ENCODE assay signal across 29 cellular contexts in the genomic region with DNA sequence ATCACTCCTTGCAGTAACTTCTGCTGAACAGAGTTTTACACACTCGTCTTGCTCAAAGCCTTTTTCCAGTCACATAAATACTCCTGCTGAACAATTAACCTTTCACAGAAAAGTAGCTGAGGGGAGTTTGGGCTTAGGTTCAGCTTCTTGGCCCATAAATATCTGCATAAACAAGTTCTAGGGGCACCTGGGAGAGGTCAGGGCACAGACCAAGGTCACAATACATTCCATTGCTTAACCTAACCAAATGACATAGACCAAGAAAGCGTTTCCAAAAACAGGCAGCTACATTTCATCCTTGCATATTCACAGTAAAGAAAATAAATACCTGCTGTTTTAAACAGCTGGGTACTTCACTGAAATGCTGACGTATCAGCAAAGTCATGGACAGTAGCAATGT.
A peak's percentile ranks its signal among the peaks of the same experiment; 100 is the strongest.
DNase-seq lines count a peak whose midpoint lies in the region; ATAC-seq, FAIRE-seq and TF ChIP-seq lines count a peak whose summit lies in the region.
"Had no signal": no experiment of that assay in that cellular context is flagged by ENCODE, and none has a peak within 500 bp of the region (broad histone marks: within the 10 kb centered on the region; RNA-seq: fewer than 3 reads in every experiment).

No MANE protein-coding gene starts in this region.

- no peak overlapping the region for H3K4me2 ChIP-seq in H1 (ENCODE audit: insufficient read depth in 1 of 2, low read depth in 2 of 2, low read length in 2 of 2)
- H3K4me2 ChIP-seq: BLaER1 had no signal

- no peaks in the 10 kb centered on the region for H3K27me3 ChIP-seq in ascending aorta
- H3K27me3 ChIP-seq in H1 (replicated peaks in 1 of 4; ENCODE audit: control insufficient read depth in 3 of 4, extremely low read depth in 1 of 4, insufficient read depth in 3 of 4, low read length in 3 of 4), result peaks cover 0 to 8% (median 4%) of the 10 kb centered on the region in 4 experiments; a peak in 4 of 7 replicates
- H3K27me3 ChIP-seq: BE2C, BLaER1 had no signal

- H2BK5ac ChIP-seq in H1 (ENCODE audit: low read depth, low read length), result no peak overlapping the region

- H3K9ac ChIP-seq in H1 (replicated peaks in 1 of 4; ENCODE audit: extremely low read depth in 1 of 4, low read depth in 3 of 4, low read length in 3 of 4), result no peak overlapping the region
- H3K9ac ChIP-seq: BLaER1 had no signal

- H3K56ac ChIP-seq in H1 (replicated peaks; ENCODE audit: insufficient read length, low read depth, low read length), result no peak overlapping the region

- TF ChIP-seq CTCF in ascending aorta (IDR thresholded peaks at IDR 0.05) (no peak), astrocyte of the spinal cord (IDR thresholded peaks at IDR 0.05; ENCODE audit: low read depth, low read length) (no peak), H1 (IDR thresholded peaks at IDR 0.05; ENCODE audit: control extremely low read depth in 1 of 3, insufficient read depth in 1 of 3, low read depth in 1 of 3, low read length in 3 of 3) (no peak), nephron (IDR thresholded peaks at IDR 0.05; ENCODE audit: unreplicated experiment in 3 of 3) (no peak), mucosa of descending colon (IDR thresholded peaks at IDR 0.05) (no peak)

- no peak overlapping the region for H2BK20ac ChIP-seq in H1 (ENCODE audit: low read length)

- no peak for ATAC-seq in mucosa of descending colon
- ATAC-seq: GM12878 had no signal

- TF ChIP-seq EP300 in H1 (IDR thresholded peaks at IDR 0.05; ENCODE audit: borderline replicate concordance in 1 of 2, low read depth in 2 of 2, low read length in 2 of 2), result no peak

- H3K4me3 ChIP-seq in ascending aorta (no peak overlapping the region), astrocyte of the spinal cord (ENCODE audit: low read depth, low read length) (no peak overlapping the region), H1 (ENCODE audit: extremely low read depth in 1 of 4, insufficient read depth in 2 of 4, low read depth in 3 of 4, low read length in 4 of 4) (no peak overlapping the region), mucosa of descending colon (no peak overlapping the region)
- H3K4me3 ChIP-seq: BLaER1, GM12878 had no signal

- FAIRE-seq in H1 (lab: Jason Lieb, UNC), result no peak
- FAIRE-seq: A204.1, GM12878, GM12892, GM18507 had no signal

- no peak overlapping the region for H2AFZ ChIP-seq in H1 (ENCODE audit: low read length)

- no peaks in the 10 kb centered on the region for H3K36me3 Mint-ChIP-seq in nephron (ENCODE audit: low read depth)
- H3K36me3 Mint-ChIP-seq: CD14-positive monocyte; CD4-positive, alpha-beta memory T cell; CD4-positive, CD25-positive, alpha-beta regulatory T cell; CD8-positive, alpha-beta memory T cell had no signal

- H2BK12ac ChIP-seq in H1 (ENCODE audit: low read depth, low read length), result no peak overlapping the region

- H3K79me1 ChIP-seq in H1 (ENCODE audit: low read depth, low read length), result no peaks in the 10 kb centered on the region

- POLR2A ChIA-PET in H1 (lab: Charles Lee; ENCODE audit: partially characterized antibody), result no interaction called here

- H3K4me1 Mint-ChIP-seq in nephron, result peaks cover 21% of the 10 kb centered on the region
- H3K4me1 Mint-ChIP-seq: CD14-positive monocyte; CD4-positive, alpha-beta memory T cell; CD4-positive, CD25-positive, alpha-beta regulatory T cell; CD8-positive, alpha-beta memory T cell had no signal

- TF ChIP-seq POLR2A in H1 (IDR thresholded peaks at IDR 0.05; ENCODE audit: control extremely low read depth in 1 of 2, low read depth in 2 of 2, low read length in 2 of 2), result no peak

- no peak for TF ChIP-seq RAD21 in H1 (IDR thresholded peaks at IDR 0.05 in 1 of 2, conservative IDR thresholded peaks at IDR 0.05 in 1 of 2; ENCODE audit: low read depth in 2 of 2, low read length in 2 of 2)

- H3K4me1 ChIP-seq in ascending aorta (peaks cover 5 to 35% of the 10 kb centered on the region in 2 donors), H1 (replicated peaks in 1 of 4; ENCODE audit: control insufficient read depth in 3 of 4, insufficient read depth in 4 of 4, low read length in 3 of 4) (peaks cover 0 to 8% (median 2%) of the 10 kb centered on the region in 4 experiments; a peak in 3 of 7 replicates), mucosa of descending colon (ENCODE audit: low read depth) (peaks cover 25% of the 10 kb centered on the region)
- H3K4me1 ChIP-seq: BE2C, BLaER1 had no signal

- no peak overlapping the region for H3K18ac ChIP-seq in H1 (ENCODE audit: extremely low read depth, low read length)

- H3K4ac ChIP-seq in H1 (replicated peaks; ENCODE audit: insufficient read length, low read depth, low read length), result peak overlapping the region; percentile 61

- no peak for DNase-seq in ascending aorta (ENCODE audit: low spot score in 2 of 2)
- DNase-seq in astrocyte of the spinal cord (ENCODE audit: low read depth, low spot score), result peak; percentile 4
- no peak for DNase-seq in H1 (ENCODE audit: low read depth in 1 of 2, low spot score in 2 of 2)
- DNase-seq in pons (ENCODE audit: low spot score), result no peak
- no peak for DNase-seq in GOT3 (lab: John Stamatoyannopoulos, UW)
- no peak for DNase-seq in stimulated activated naive CD4-positive, alpha-beta T cell treated with Interleukin-2 at 50 U/mL for 16 hours (lab: John Stamatoyannopoulos, UW)
- no peak for DNase-seq in mucosa of descending colon
- DNase-seq: 8988T; ACHN; BE2C; C1 segment of cervical spinal cord; CD4-positive, alpha-beta memory T cell; CD4-positive, CD25-positive, alpha-beta regulatory T cell; CD8-positive, alpha-beta memory T cell; COR-L47; DMS 273 treated with DMSO at 0.1 percent for 48 hours; DMS153; DMS53; DMS79; DND-41; EL; GDM1 had no signal

- CTCF ChIA-PET in H1 (lab: Charles Lee; ENCODE audit: partially characterized antibody), result no interaction called here

- H3K9me3 Mint-ChIP-seq in nephron, result peaks cover 2% of the 10 kb centered on the region

- H2BK15ac ChIP-seq in H1 (ENCODE audit: low read length), result no peak overlapping the region

- in situ Hi-C loops in astrocyte of the spinal cord (cut with HindIII; ENCODE audit: low sequenced_read_pairs), result no loop called here

- H3K9me3 ChIP-seq in ascending aorta (no peaks in the 10 kb centered on the region), H1 (ENCODE audit: insufficient read depth in 2 of 2, low read depth in 1 of 2, low read length in 1 of 2) (no peaks in the 10 kb centered on the region), mucosa of descending colon (no peaks in the 10 kb centered on the region)
- H3K9me3 ChIP-seq: BE2C, BLaER1 had no signal

- H3K27ac Mint-ChIP-seq in nephron, result peak overlapping the region in 2 of 3 experiments; percentile 35 to 74
- H3K27ac Mint-ChIP-seq: CD14-positive monocyte; CD4-positive, alpha-beta memory T cell; CD4-positive, CD25-positive, alpha-beta regulatory T cell; CD8-positive, alpha-beta memory T cell had no signal

- peaks cover 6% of the 10 kb centered on the region for H3K27me3 Mint-ChIP-seq in nephron (ENCODE audit: low read depth)
- H3K27me3 Mint-ChIP-seq: CD4-positive, alpha-beta memory T cell; CD8-positive, alpha-beta memory T cell had no signal

- peaks cover 0 to 2% of the 10 kb centered on the region in 2 experiments for H4K20me1 ChIP-seq in H1 (replicated peaks in 1 of 2; ENCODE audit: control insufficient read depth in 1 of 2, insufficient read depth in 2 of 2, low read length in 2 of 2)
- H4K20me1 ChIP-seq: BLaER1 had no signal

- no peak overlapping the region for H2AK5ac ChIP-seq in H1 (ENCODE audit: low read depth, low read length)

- H3K27ac ChIP-seq in ascending aorta (peak overlapping the region; percentile 11 to 32), H1 (ENCODE audit: low read depth, low read length) (no peak overlapping the region)
- H3K27ac ChIP-seq: BLaER1 had no signal

- H3K36me3 ChIP-seq in ascending aorta (no peaks in the 10 kb centered on the region), H1 (ENCODE audit: control insufficient read depth in 2 of 4, insufficient read depth in 4 of 4, low read length in 3 of 4) (no peaks in the 10 kb centered on the region), mucosa of descending colon (ENCODE audit: low read depth) (no peaks in the 10 kb centered on the region)
- H3K36me3 ChIP-seq: BE2C, BLaER1 had no signal

- no peak overlapping the region for H4K8ac ChIP-seq in H1 (ENCODE audit: extremely low read depth, insufficient read depth, low read length)

- no peak overlapping the region for H4K91ac ChIP-seq in H1 (replicated peaks; ENCODE audit: insufficient read length, low read length)

- H3K23ac ChIP-seq in H1 (ENCODE audit: insufficient read length), result no peak overlapping the region

- intact Hi-C loops in ascending aorta (cut with DNase I) (no loop called here), mucosa of descending colon (cut with DNase I, micrococcal nuclease) (no loop called here)

- 57% methylated on average over 3 of the region's 3 CpGs; no CpG with 5 or more reads in 1 of the 2 experiments for WGBS in H1 (ENCODE audit: extremely low coverage in 1 of 2, insufficient coverage in 1 of 2, insufficient read length in 1 of 2, insufficient replicate concordance in 2 of 2, low coverage in 1 of 2, low lambda C conversion rate in 2 of 2, missing lambda C conversion rate in 1 of 2), 2 experiments

- H3K23me2 ChIP-seq in H1 (ENCODE audit: low read depth, low read length), result no peaks in the 10 kb centered on the region

- H2BK120ac ChIP-seq in H1 (replicated peaks; ENCODE audit: low read depth, low read length), result no peak overlapping the region

- H3K79me2 ChIP-seq in H1 (ENCODE audit: control insufficient read depth in 1 of 2, insufficient read depth in 2 of 2, low read length in 2 of 2), result no peaks in the 10 kb centered on the region

- H4K5ac ChIP-seq in H1 (ENCODE audit: insufficient read length, low read depth, low read length), result no peak overlapping the region

- H3K14ac ChIP-seq in H1 (ENCODE audit: insufficient read length), result no peak overlapping the region

- H3K4me3 Mint-ChIP-seq in nephron, result no peak overlapping the region
- H3K4me3 Mint-ChIP-seq: CD14-positive monocyte; CD4-positive, alpha-beta memory T cell; CD4-positive, CD25-positive, alpha-beta regulatory T cell; CD8-positive, alpha-beta memory T cell had no signal

TF ChIP-seq in H1, 55 proteins besides CTCF, POLR2A, EP300 and RAD21:
- TF ChIP-seq SIN3A (conservative IDR thresholded peaks at IDR 0.05 in 1 of 2, IDR thresholded peaks at IDR 0.05 in 1 of 2; ENCODE audit: low read depth in 1 of 2, low read length in 2 of 2) (no peak), RBBP5 (IDR thresholded peaks at IDR 0.05; ENCODE audit: borderline replicate concordance, low read depth, low read length) (no peak), KDM5A (IDR thresholded peaks at IDR 0.05; ENCODE audit: low read length) (no peak)
